Comparison of ENCODE assay signal across 8 cellular contexts in genomic region chr5:131252824-131253171, GRCh38. TPM values are rescaled to one million over a fixed set of nuclear protein-coding genes. Genes with fewer than 3 reads are reported as not detected.
A peak's percentile ranks its signal among the peaks of the same experiment; 100 is the strongest.
DNase-seq lines count a peak whose midpoint lies in the region; ATAC-seq and TF ChIP-seq lines count a peak whose summit lies in the region.

No MANE protein-coding gene starts in this region.

- no peak for TF ChIP-seq CTCF in GM12864 (IDR thresholded peaks at IDR 0.05; ENCODE audit: low read depth, low read length, missing control alignments)
- no peak for TF ChIP-seq CTCF in thyroid gland (IDR thresholded peaks at IDR 0.05)

- no peaks in the 10 kb centered on the region for H3K36me3 ChIP-seq in thyroid gland

- H3K9me3 ChIP-seq in thyroid gland: no peaks in the 10 kb centered on the region

- TF ChIP-seq POLR2A in thyroid gland (IDR thresholded peaks at IDR 0.05): no peak

- no peaks in the 10 kb centered on the region for H3K4me1 ChIP-seq in thyroid gland

- H3K27me3 ChIP-seq in thyroid gland: no peaks in the 10 kb centered on the region

- 66 to 72% methylated on average over 6 of the region's 6 CpGs for WGBS in thyroid gland, 2 donors

- H3K4me3 ChIP-seq in GM12864 (ENCODE audit: low read depth, low read length): peak overlapping the region; percentile 52
- no peak overlapping the region for H3K4me3 ChIP-seq in thyroid gland (replicated peaks in 1 of 3)

- intact Hi-C loops in thyroid gland (cut with DNase I): no loop called here

- peak; percentile 81 for ATAC-seq in GM21825 (IDR thresholded peaks at IDR 0.05; ENCODE audit: unreplicated experiment)

- H3K27ac ChIP-seq in thyroid gland: no peak overlapping the region

- peak; percentile 89 for DNase-seq in GM12864 (ENCODE audit: low read depth)
- DNase-seq in NOMO-1 (lab: John Stamatoyannopoulos, UW; ENCODE audit: unreplicated experiment in 2 of 2): peak; percentile 90 to 98
- peak; percentile 69 for DNase-seq in activated T-helper 1 cell treated with Interleukin-2 at 50 U/mL for 16 hours (ENCODE audit: low read depth)
- peak; percentile 63 for DNase-seq in mucosa of gallbladder (ENCODE audit: low spot score)
- DNase-seq in thyroid gland: peak; percentile 23 to 25
- DNase-seq in SHP77 treated with DMSO at 0.1 percent for 48 hours (lab: John Stamatoyannopoulos, UW): no peak
- DNase-seq in inferior parietal cortex (ENCODE audit: extremely low spot score): no peak

RNA-seq across cellular contexts. Expression of gene CDC42SE2, which starts 11.1 kb away (rescaled TPM):
- total RNA-seq in mucosa of gallbladder (47.6 TPM), thyroid gland (10 to 100 TPM; 74.9 to 92.5 (median 83.8) TPM)

Comparison
In these comparisons a context has a peak if more than half of its experiments do, and no peak if none do; other contexts are left out.
1. DNase-seq: peak in GM12864 (single experiment), NOMO-1 (2 of 2), activated T-helper 1 cell treated with Interleukin-2 at 50 U/mL for 16 hours (single experiment), mucosa of gallbladder (single experiment) and thyroid gland (2 of 2); none in SHP77 treated with DMSO at 0.1 percent for 48 hours (single experiment) and inferior parietal cortex (single experiment).